ENCODE assay signal across 10 cellular contexts in genomic region chr2:7692657-7693161, GRCh38.
A peak's percentile ranks its signal among the peaks of the same experiment; 100 is the strongest.
DNase-seq lines count a peak whose midpoint lies in the region; ATAC-seq, FAIRE-seq and TF ChIP-seq lines count a peak whose summit lies in the region.
"Had no signal": no experiment of that assay in that cellular context is flagged by ENCODE, and none has a peak within 500 bp of the region (broad histone marks: within the 10 kb centered on the region; RNA-seq: fewer than 3 reads in every experiment).

No MANE protein-coding gene starts in this region.

- ATAC-seq in activated CD8-positive, alpha-beta T cell treated with anti-CD3 and anti-CD28 coated beads for 36 hours = no peak
- ATAC-seq in HG03175 (IDR thresholded peaks at IDR 0.05; ENCODE audit: unreplicated experiment) = no peak
- ATAC-seq in GM21360 (IDR thresholded peaks at IDR 0.05; ENCODE audit: unreplicated experiment) = no peak
- no peak for ATAC-seq in HG02798 (IDR thresholded peaks at IDR 0.05; ENCODE audit: poor library complexity, unreplicated experiment)
- ATAC-seq in HG02588 (IDR thresholded peaks at IDR 0.05; ENCODE audit: unreplicated experiment) = no peak

- H4K20me1 ChIP-seq in keratinocyte (ENCODE audit: control insufficient read depth, extremely low read depth, insufficient read depth, low read length) = no peaks in the 10 kb centered on the region

- H3K36me3 ChIP-seq in keratinocyte (ENCODE audit: control insufficient read depth in 2 of 2, extremely low read depth in 1 of 2, insufficient read depth in 2 of 2, low read length in 2 of 2) = no peaks in the 10 kb centered on the region

- peaks cover 48% of the 10 kb centered on the region for H3K4me1 Mint-ChIP-seq in activated CD8-positive, alpha-beta T cell treated with anti-CD3 and anti-CD28 coated beads for 36 hours (ENCODE audit: low read depth)

- dilution Hi-C loops in keratinocyte (cut with MboI; ENCODE audit: extremely low pct_ligation_motif_present, low sequenced_read_pairs) = no loop called here

- H3K4me3 ChIP-seq in keratinocyte (ENCODE audit: control insufficient read depth in 2 of 3, extremely low read depth in 1 of 3, insufficient read depth in 2 of 3, low read depth in 1 of 3, low read length in 3 of 3) = no peak overlapping the region

- peak overlapping the region; percentile 3 for H3K27ac ChIP-seq in keratinocyte (ENCODE audit: control insufficient read depth, insufficient read depth, low read length)

- H3K4me3 Mint-ChIP-seq in activated CD8-positive, alpha-beta T cell treated with anti-CD3 and anti-CD28 coated beads for 36 hours = peak overlapping the region; percentile 54

- peaks cover 13% of the 10 kb centered on the region for H3K4me1 ChIP-seq in keratinocyte (ENCODE audit: control insufficient read depth, extremely low read depth, insufficient read depth, low read length)

- CTCF ChIA-PET in activated CD8-positive, alpha-beta T cell treated with anti-CD3 and anti-CD28 coated beads for 36 hours (lab: Charles Lee) = interaction anchor here (0.8 to 1.1 kb wide), 2 partner anchors 21 to 251 kb away, joined by 3 read pairs; no protein-coding TSS in a partner anchor

- no peak overlapping the region for H3K9ac ChIP-seq in keratinocyte (ENCODE audit: control insufficient read depth, extremely low read depth, insufficient read depth, low read length)

- FAIRE-seq in keratinocyte (lab: Jason Lieb, UNC) = no peak
- FAIRE-seq: endometrium had no signal

- DNase-seq in AG20443 (ENCODE audit: low spot score) (peak; percentile 93), HT1080 (ENCODE audit: low read depth) (peak; percentile 7), keratinocyte (ENCODE audit: low read depth, low spot score) (peak; percentile 65)
- no peak for DNase-seq in activated CD8-positive, alpha-beta T cell treated with anti-CD3 and anti-CD28 coated beads for 36 hours
- DNase-seq: midbrain had no signal

- H3K9me1 ChIP-seq in keratinocyte (ENCODE audit: control insufficient read depth, extremely low read depth, insufficient read depth, low read length) = no peaks in the 10 kb centered on the region

- no peaks in the 10 kb centered on the region for H3K9me3 ChIP-seq in keratinocyte (ENCODE audit: control insufficient read depth, low read depth, low read length)

- no peak for TF ChIP-seq CTCF in activated CD8-positive, alpha-beta T cell treated with anti-CD3 and anti-CD28 coated beads for 36 hours (IDR thresholded peaks at IDR 0.05)
- TF ChIP-seq CTCF in keratinocyte (optimal IDR thresholded peaks at IDR 0.05 in 1 of 3, IDR thresholded peaks at IDR 0.05 in 1 of 3, conservative IDR thresholded peaks at IDR 0.05 in 1 of 3; ENCODE audit: extremely low read depth in 1 of 3, insufficient read depth in 2 of 3, low read length in 3 of 3) = no peak

- H3K27me3 ChIP-seq in keratinocyte (ENCODE audit: control insufficient read depth, extremely low read depth, insufficient read depth, low read length) = no peaks in the 10 kb centered on the region

- POLR2A ChIA-PET in activated CD8-positive, alpha-beta T cell treated with anti-CD3 and anti-CD28 coated beads for 36 hours (lab: Charles Lee) = interaction anchor here (1.0 kb wide), 1 partner anchor 34 kb away, joined by 3 read pairs; no protein-coding TSS in a partner anchor

- H3K9me3 Mint-ChIP-seq in activated CD8-positive, alpha-beta T cell treated with anti-CD3 and anti-CD28 coated beads for 36 hours = peaks cover 2% of the 10 kb centered on the region

- no peaks in the 10 kb centered on the region for H3K79me2 ChIP-seq in keratinocyte (ENCODE audit: control insufficient read depth, insufficient read depth, low read length)

- intact Hi-C loops in activated CD8-positive, alpha-beta T cell treated with anti-CD3 and anti-CD28 coated beads for 36 hours (cut with micrococcal nuclease) = no loop called here

- no peak overlapping the region for H3K27ac Mint-ChIP-seq in activated CD8-positive, alpha-beta T cell treated with anti-CD3 and anti-CD28 coated beads for 36 hours

- no peaks in the 10 kb centered on the region for H3K36me3 Mint-ChIP-seq in activated CD8-positive, alpha-beta T cell treated with anti-CD3 and anti-CD28 coated beads for 36 hours (ENCODE audit: low read depth)

- H2AFZ ChIP-seq in keratinocyte (ENCODE audit: control insufficient read depth, low read length) = no peak overlapping the region

- H3K4me2 ChIP-seq in keratinocyte (ENCODE audit: control insufficient read depth, extremely low read depth, insufficient read depth, low read depth, low read length) = peak overlapping the region; percentile 38

- no peaks in the 10 kb centered on the region for H3K27me3 Mint-ChIP-seq in activated CD8-positive, alpha-beta T cell treated with anti-CD3 and anti-CD28 coated beads for 36 hours
